In genomic region chr12:69998011-69998410, GRCh38 we compare ENCODE assay signal across 17 cellular contexts.
DNase-seq lines count a peak whose midpoint lies in the region; ATAC-seq and TF ChIP-seq lines count a peak whose summit lies in the region.
"Had no signal": no experiment of that assay in that cellular context is flagged by ENCODE, and none has a peak within 500 bp of the region (broad histone marks: within the 10 kb centered on the region; RNA-seq: fewer than 3 reads in every experiment).

No MANE protein-coding gene starts in this region.

- H3K9me3 ChIP-seq in ascending aorta (no peaks in the 10 kb centered on the region), skeletal muscle satellite cell (replicated peaks; ENCODE audit: low read length) (no peaks in the 10 kb centered on the region)

- ATAC-seq in HG03442 (IDR thresholded peaks at IDR 0.05; ENCODE audit: unreplicated experiment) (no peak), GM18505 (IDR thresholded peaks at IDR 0.05; ENCODE audit: unreplicated experiment) (no peak)
- no peak for ATAC-seq in activated CD4-positive, alpha-beta T cell treated with anti-CD3 and anti-CD28 coated beads for 36 hours
- ATAC-seq: CD8-positive, alpha-beta T cell; GM23338; HepG2 had no signal

- peak overlapping the region; percentile 61 for H3K4me2 ChIP-seq in skeletal muscle satellite cell (ENCODE audit: low read length)
- H3K4me2 ChIP-seq: BLaER1 treated with 17β-estradiol and CSF1 and Interleukin-3, amounts not matched to agents 10 nM and 100 nM; GM23338 had no signal

- no peak for TF ChIP-seq CTCF in ascending aorta (IDR thresholded peaks at IDR 0.05)

- H3K36me3 Mint-ChIP-seq in activated CD4-positive, alpha-beta T cell treated with anti-CD3 and anti-CD28 coated beads for 36 hours (ENCODE audit: low read depth) = no peaks in the 10 kb centered on the region
- H3K36me3 Mint-ChIP-seq: CD8-positive, alpha-beta T cell; IgD-negative memory B cell had no signal

- H3K27me3 ChIP-seq in ascending aorta (no peaks in the 10 kb centered on the region), skeletal muscle satellite cell (ENCODE audit: control insufficient read depth, insufficient read depth, low read length) (no peaks in the 10 kb centered on the region)
- H3K27me3 ChIP-seq: BLaER1 treated with 17β-estradiol and CSF1 and Interleukin-3, amounts not matched to agents 10 nM and 100 nM had no signal

- H3K27me3 Mint-ChIP-seq in activated CD4-positive, alpha-beta T cell treated with anti-CD3 and anti-CD28 coated beads for 36 hours = peaks cover 6% of the 10 kb centered on the region

- peak overlapping the region; percentile 38 to 61 for H3K27ac ChIP-seq in ascending aorta
- H3K27ac ChIP-seq: BLaER1 treated with 17β-estradiol and CSF1 and Interleukin-3, amounts not matched to agents 10 nM and 100 nM had no signal

- peak overlapping the region; percentile 8 for H3K9ac ChIP-seq in skeletal muscle satellite cell (ENCODE audit: low read depth, low read length)
- H3K9ac ChIP-seq: BLaER1 treated with 17β-estradiol and CSF1 and Interleukin-3, amounts not matched to agents 10 nM and 100 nM had no signal

- DNase-seq in ascending aorta (ENCODE audit: low spot score in 2 of 2) (no peak), myocyte (ENCODE audit: low read depth) (peak; percentile 31), T1000 (lab: John Stamatoyannopoulos, UW) (no peak)
- DNase-seq in activated CD4-positive, alpha-beta T cell treated with anti-CD3 and anti-CD28 coated beads for 36 hours = no peak
- DNase-seq: Calu3; CD8-positive, alpha-beta T cell; DMS79 treated with DMSO at 0.1 percent for 48 hours; GF-D8; HCEC 1CT had no signal

- H3K27ac Mint-ChIP-seq in activated CD4-positive, alpha-beta T cell treated with anti-CD3 and anti-CD28 coated beads for 36 hours = no peak overlapping the region
- H3K27ac Mint-ChIP-seq: B cell; CD8-positive, alpha-beta T cell; GM23338; IgD-negative memory B cell had no signal

- POLR2A ChIA-PET in activated CD4-positive, alpha-beta T cell treated with anti-CD3 and anti-CD28 coated beads for 36 hours (lab: Charles Lee) = no interaction called here

- H3K36me3 ChIP-seq in ascending aorta = no peaks in the 10 kb centered on the region
- no peaks in the 10 kb centered on the region for H3K36me3 ChIP-seq in skeletal muscle satellite cell (ENCODE audit: insufficient read depth, low read length)
- H3K36me3 ChIP-seq: BLaER1 treated with 17β-estradiol and CSF1 and Interleukin-3, amounts not matched to agents 10 nM and 100 nM had no signal

- H3K4me1 ChIP-seq in ascending aorta (peaks cover 0 to 5% of the 10 kb centered on the region in 2 donors), skeletal muscle satellite cell (ENCODE audit: control insufficient read depth, insufficient read depth, low read length) (peaks cover 14% of the 10 kb centered on the region)
- H3K4me1 ChIP-seq: BLaER1 treated with 17β-estradiol and CSF1 and Interleukin-3, amounts not matched to agents 10 nM and 100 nM had no signal

- H3K9me3 Mint-ChIP-seq in activated CD4-positive, alpha-beta T cell treated with anti-CD3 and anti-CD28 coated beads for 36 hours (ENCODE audit: low read depth) = peaks cover 4% of the 10 kb centered on the region
- H3K9me3 Mint-ChIP-seq: GM23338 had no signal

- H3K4me3 ChIP-seq in ascending aorta (no peak overlapping the region), skeletal muscle satellite cell (ENCODE audit: low read length) (peak overlapping the region; percentile 33)
- H3K4me3 ChIP-seq: BLaER1 treated with 17β-estradiol and CSF1 and Interleukin-3, amounts not matched to agents 10 nM and 100 nM; GM23338 had no signal

- no peaks in the 10 kb centered on the region for H3K4me1 Mint-ChIP-seq in activated CD4-positive, alpha-beta T cell treated with anti-CD3 and anti-CD28 coated beads for 36 hours
- H3K4me1 Mint-ChIP-seq: B cell had no signal

- CTCF ChIA-PET in activated CD4-positive, alpha-beta T cell treated with anti-CD3 and anti-CD28 coated beads for 36 hours (lab: Charles Lee) = interaction anchor here (0.7 kb wide), 2 partner anchors 9 to 93 kb away, joined by 3 to 4 read pairs; no protein-coding TSS in a partner anchor

- TF ChIP-seq POLR2A in GM18505 (IDR thresholded peaks at IDR 0.05; ENCODE audit: borderline replicate concordance, extremely low read depth, insufficient read depth, insufficient read length) = no peak

- no peak overlapping the region for H3K4me3 Mint-ChIP-seq in activated CD4-positive, alpha-beta T cell treated with anti-CD3 and anti-CD28 coated beads for 36 hours
- H3K4me3 Mint-ChIP-seq: B cell; CD8-positive, alpha-beta T cell; GM23338; IgD-negative memory B cell had no signal

- intact Hi-C loops in ascending aorta (cut with DNase I) = loop anchor here (5.0 kb wide), 1 partner anchor 244 kb away; the partner anchor contains the start of gene CNOT2
- intact Hi-C loops in activated CD4-positive, alpha-beta T cell treated with anti-CD3 and anti-CD28 coated beads for 36 hours (cut with DNase I, micrococcal nuclease) = no loop called here
